11 cellular contexts compared by ENCODE assay signal in the genomic region with DNA sequence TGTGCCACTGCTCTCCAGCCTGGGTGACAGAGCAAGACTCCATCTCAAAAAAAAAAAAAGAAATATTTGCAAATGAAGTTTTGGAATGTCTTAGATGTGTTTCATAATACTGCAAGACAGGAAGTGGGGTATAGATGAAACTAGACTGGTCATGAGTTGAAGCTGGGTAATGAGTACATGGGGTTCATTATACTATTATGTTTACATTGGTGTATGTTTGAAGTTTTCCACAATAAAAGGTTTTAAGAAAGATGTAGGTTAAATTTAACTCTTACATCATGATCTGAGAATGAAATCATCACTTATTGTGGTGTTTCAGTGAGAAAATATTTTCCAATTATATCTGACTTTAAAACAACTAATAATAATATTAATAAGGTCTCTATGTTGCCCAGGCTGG. TPM values are rescaled to one million over a fixed set of nuclear protein-coding genes. Genes with fewer than 3 reads are reported as not detected.
A peak's percentile ranks its signal among the peaks of the same experiment; 100 is the strongest.
DNase-seq lines count a peak whose midpoint lies in the region; ATAC-seq and TF ChIP-seq lines count a peak whose summit lies in the region.
"Had no signal": no experiment of that assay in that cellular context is flagged by ENCODE, and none has a peak within 500 bp of the region (broad histone marks: within the 10 kb centered on the region; RNA-seq: fewer than 3 reads in every experiment).

No MANE protein-coding gene starts in this region.

- H3K27ac ChIP-seq in ACC112 (ENCODE audit: low read depth, low read length) (peak overlapping the region; percentile 31; the same call in 1 of the 2 replicates), right cardiac atrium (ENCODE audit: low read length) (no peak overlapping the region)

- H3K27me3 ChIP-seq in ACC112 (ENCODE audit: insufficient read depth, low read length): no peaks in the 10 kb centered on the region
- no peaks in the 10 kb centered on the region for H3K27me3 ChIP-seq in right cardiac atrium (ENCODE audit: control insufficient read depth, insufficient read depth)
- H3K27me3 ChIP-seq in H7 (ENCODE audit: control insufficient read depth, insufficient read depth, low read length): no peaks in the 10 kb centered on the region

- H3K79me2 ChIP-seq in ACC112 (ENCODE audit: control insufficient read depth, insufficient read depth, low read length, unreplicated experiment): peaks cover 68% of the 10 kb centered on the region

- ATAC-seq in GM18858 (IDR thresholded peaks at IDR 0.05; ENCODE audit: unreplicated experiment) (peak; percentile 65), HG03097 (IDR thresholded peaks at IDR 0.05; ENCODE audit: low FRiP score, unreplicated experiment) (peak; percentile 80), right cardiac atrium (no peak)

- in situ Hi-C loops in astrocyte of the spinal cord (cut with HindIII; ENCODE audit: low sequenced_read_pairs): no loop called here

- H3K4me3 ChIP-seq in ACC112 (ENCODE audit: low read depth, low read length): no peak overlapping the region
- H3K4me3 ChIP-seq in astrocyte of the spinal cord (ENCODE audit: low read depth, low read length): no peak overlapping the region
- H3K4me3 ChIP-seq in right cardiac atrium (ENCODE audit: low read length): no peak overlapping the region
- no peak overlapping the region for H3K4me3 ChIP-seq in H7 (ENCODE audit: insufficient read depth, low read depth, low read length)

- no peaks in the 10 kb centered on the region for H3K9me3 ChIP-seq in right cardiac atrium (ENCODE audit: control insufficient read depth, low read length)

- H3K36me3 ChIP-seq in ACC112 (ENCODE audit: insufficient read depth, low read length): peaks cover 47% of the 10 kb centered on the region
- H3K36me3 ChIP-seq in H7 (replicated peaks; ENCODE audit: control insufficient read depth, insufficient read depth, low read length): no peaks in the 10 kb centered on the region

- intact Hi-C loops in right cardiac atrium (cut with DNase I): no loop called here

- no peak overlapping the region for H2AFZ ChIP-seq in ACC112 (ENCODE audit: low read length, unreplicated experiment)

- DNase-seq in astrocyte of the spinal cord (ENCODE audit: low read depth, low spot score): peak; percentile 13
- DNase-seq in D341Med (ENCODE audit: low spot score): no peak
- DNase-seq in right cardiac atrium: no peak
- no peak for DNase-seq in H7
- DNase-seq in NCI-H2107 treated with DMSO at 0.1 percent for 48 hours (lab: John Stamatoyannopoulos, UW; ENCODE audit: unreplicated experiment): no peak
- DNase-seq: NCI-H1105; stimulated activated CD4-positive, alpha-beta T cell treated with anti-CD3 and anti-CD28 coated beads, Interleukin-12 subunit alpha, Interleukin-12 subunit beta, amount 100 ng/mL, for 4 hours; T1000 had no signal

- H3K4me1 ChIP-seq in ACC112 (ENCODE audit: control insufficient read depth, insufficient read depth, low read length, unreplicated experiment): peaks cover 15% of the 10 kb centered on the region
- peaks cover 1% of the 10 kb centered on the region for H3K4me1 ChIP-seq in right cardiac atrium (ENCODE audit: control insufficient read depth, insufficient read depth, low read length)

- no peak for TF ChIP-seq CTCF in astrocyte of the spinal cord (IDR thresholded peaks at IDR 0.05; ENCODE audit: low read depth, low read length)

RNA-seq across cellular contexts. Expression of a gene that starts 19.0 kb away (rescaled TPM):
- 10 to 100 TPM; 21.2 to 35.7 (median 25.1) TPM for total RNA-seq in right cardiac atrium
- polyA plus RNA-seq in right cardiac atrium: 9.6 TPM
- 22.8 and 38.0 TPM in 2 replicates for total RNA-seq in H7 (2014; rRNA removed; shearing (Covaris generic))

Comparison
In these comparisons a context has a peak if more than half of its experiments do, and no peak if none do; other contexts are left out.
1. ATAC-seq: peak in GM18858 (single experiment) and HG03097 (single experiment); none in right cardiac atrium (0 of 2).